Comparison of ENCODE assay signal across 8 cellular contexts in genomic region chr14:95006479-95006878, GRCh38.
"Had no signal": no experiment of that assay in that cellular context is flagged by ENCODE, and none has a peak within 500 bp of the region (broad histone marks: within the 10 kb centered on the region; RNA-seq: fewer than 3 reads in every experiment).

No MANE protein-coding gene starts in this region.

- H3K4me3 ChIP-seq: GM12878 had no signal

- FAIRE-seq: G401.6, GM12878, GM12891, GM12892, GM18507, GM19239 had no signal

- ATAC-seq: GM12878 had no signal

- DNase-seq: GDM1, GF-D8 had no signal
